Comparison of ENCODE assay signal across 9 cellular contexts in the genomic region with DNA sequence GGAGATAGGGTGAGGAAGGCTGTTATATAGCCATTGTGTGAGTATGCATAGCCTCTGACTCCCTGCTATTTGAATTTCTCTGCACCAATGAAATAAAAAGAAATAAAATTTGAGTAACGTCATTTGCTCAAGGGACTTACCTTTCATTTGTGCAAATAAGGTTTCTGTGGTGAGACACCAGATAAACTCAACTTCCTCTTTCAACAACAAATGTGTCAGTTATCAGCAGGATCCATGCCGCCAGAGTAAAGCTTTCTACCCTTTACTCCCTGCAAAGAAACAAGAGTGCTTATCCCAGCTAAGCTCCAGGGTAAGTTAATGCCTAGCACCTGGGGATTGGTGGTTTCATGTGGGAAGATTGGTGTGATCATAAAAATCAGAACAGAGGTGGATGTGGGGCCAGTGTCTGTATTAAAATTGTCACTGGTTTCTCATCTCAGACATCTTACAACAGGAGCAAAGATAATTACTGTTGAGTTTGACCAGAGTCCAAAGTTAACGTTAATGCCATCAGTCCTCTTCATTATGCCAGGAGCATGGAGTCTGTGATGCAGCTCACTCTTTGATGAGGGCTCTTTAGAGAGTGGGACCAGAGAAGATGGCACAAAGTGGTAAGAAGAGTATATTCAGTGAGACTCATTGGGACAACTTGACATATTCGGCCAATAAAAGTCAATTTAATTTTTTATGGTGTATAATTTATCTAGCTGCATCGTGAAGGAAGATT. TPM values are rescaled to one million over a fixed set of nuclear protein-coding genes. Genes with fewer than 3 reads are reported as not detected.
DNase-seq lines count a peak whose midpoint lies in the region; ATAC-seq, FAIRE-seq and TF ChIP-seq lines count a peak whose summit lies in the region.
"Had no signal": no experiment of that assay in that cellular context is flagged by ENCODE, and none has a peak within 500 bp of the region (broad histone marks: within the 10 kb centered on the region; RNA-seq: fewer than 3 reads in every experiment).

A gene with protein sequence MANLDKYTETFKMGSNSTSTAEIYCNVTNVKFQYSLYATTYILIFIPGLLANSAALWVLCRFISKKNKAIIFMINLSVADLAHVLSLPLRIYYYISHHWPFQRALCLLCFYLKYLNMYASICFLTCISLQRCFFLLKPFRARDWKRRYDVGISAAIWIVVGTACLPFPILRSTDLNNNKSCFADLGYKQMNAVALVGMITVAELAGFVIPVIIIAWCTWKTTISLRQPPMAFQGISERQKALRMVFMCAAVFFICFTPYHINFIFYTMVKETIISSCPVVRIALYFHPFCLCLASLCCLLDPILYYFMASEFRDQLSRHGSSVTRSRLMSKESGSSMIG (plus strand): TSS at position 206 of the 727 bp plus-strand sequence. CDS start 15,130 bp downstream, outside the sequence.

- FAIRE-seq in HepG2 (lab: Jason Lieb, UNC): no peak

- TF ChIP-seq EP300 in HepG2 (IDR thresholded peaks at IDR 0.05; ENCODE audit: low read depth in 2 of 2, low read length in 2 of 2) (no peak), HepG2 (CRISPR knock-in tag; IDR thresholded peaks at IDR 0.05; ENCODE audit: borderline replicate concordance) (no peak), tibial nerve (IDR thresholded peaks at IDR 0.05) (no peak)

- H3K27ac ChIP-seq in Peyer's patch (peak within 1 kb of the TSS; percentile 45 to 75 (median 62)), HepG2 (ENCODE audit: extremely low read length, insufficient read depth, low read length) (no peak within 1 kb of the TSS), tibial nerve (peak within 1 kb of the TSS in 1 of 4 donors; percentile 50)

- CTCF ChIA-PET in HepG2 (lab: Yijun Ruan, JAX; ENCODE audit: low intra/inter-chr PET ratio, low total read pairs): no interaction called here

- no peaks in the 10 kb centered on the region for H4K20me1 ChIP-seq in HepG2 (ENCODE audit: insufficient read depth, low read length)

- H3K27me3 ChIP-seq in Peyer's patch (no peaks in the 10 kb centered on the region), mononuclear cell (ENCODE audit: insufficient read depth, low read length) (no peaks in the 10 kb centered on the region), HepG2 (ENCODE audit: control insufficient read depth in 1 of 2, insufficient read depth in 2 of 2, low read length in 2 of 2) (no peaks in the 10 kb centered on the region), tibial nerve (no peaks in the 10 kb centered on the region)

- POLR2A ChIA-PET in HepG2 (lab: Yijun Ruan, JAX): no interaction called here

- intact Hi-C loops in HepG2 (cut with micrococcal nuclease; ENCODE audit: unreplicated experiment): no loop called here

- TF ChIP-seq RAD21 in HepG2 (CRISPR knock-in tag; IDR thresholded peaks at IDR 0.05): no peak

- in situ Hi-C loops in GM18951 (cut with MboI; ENCODE audit: low sequenced_read_pairs, unreplicated experiment): loop anchor here (25.0 kb wide), 1 partner anchor 317 kb away; no protein-coding TSS in a partner anchor
- in situ Hi-C loops in HepG2 (cut with HindIII; ENCODE audit: extremely low pct_ligation_motif_present, low pct_unique_long_range_greater_than_20kb): no loop called here

- H3K4me1 ChIP-seq in Peyer's patch (no peaks in the 10 kb centered on the region), mononuclear cell (ENCODE audit: insufficient read depth, low read length) (peaks cover 5% of the 10 kb centered on the region), HepG2 (ENCODE audit: insufficient read depth, low read length) (no peaks in the 10 kb centered on the region), tibial nerve (no peaks in the 10 kb centered on the region)

- no TSS peak for BruUV-seq in HepG2 (replicated peaks; lab: Mats Ljungman, UMichigan)

- H3K79me2 ChIP-seq in HepG2 (ENCODE audit: insufficient read depth, low read length): no peaks in the 10 kb centered on the region

- no peak within 1 kb of the TSS for H2AFZ ChIP-seq in HepG2 (ENCODE audit: low read length)

- H3K4me2 ChIP-seq in HepG2 (ENCODE audit: low read depth, low read length): no peak within 1 kb of the TSS

- peak in 2 of 3 donors; percentile 69 to 78 for DNase-seq in Peyer's patch
- no peak for DNase-seq in HepG2 (ENCODE audit: low spot score)
- DNase-seq in cerebellar nuclear complex (lab: John Stamatoyannopoulos, UW): no peak
- DNase-seq in tibial nerve (ENCODE audit: low spot score in 2 of 2): no peak
- no peak for DNase-seq in left lobe of liver (ENCODE audit: low spot score)

- no peak within 1 kb of the TSS for H3K9ac ChIP-seq in HepG2 (ENCODE audit: insufficient read depth, low read depth, low read length)

- ATAC-seq in HG02852 (IDR thresholded peaks at IDR 0.05; ENCODE audit: unreplicated experiment) (peak; percentile 72), HepG2 (no peak), left lobe of liver (no peak)

- H3K4me3 ChIP-seq in Peyer's patch: peak within 1 kb of the TSS; percentile 15 to 40 (median 33)
- H3K4me3 ChIP-seq in mononuclear cell (ENCODE audit: low read length): peak within 1 kb of the TSS; percentile 50
- H3K4me3 ChIP-seq in HepG2 (replicated peaks in 1 of 3; ENCODE audit: insufficient read depth in 1 of 3, low read depth in 2 of 3, low read length in 3 of 3): no peak within 1 kb of the TSS
- peak within 1 kb of the TSS in 1 of 4 donors; percentile 21 for H3K4me3 ChIP-seq in tibial nerve

- TF ChIP-seq POLR2A in GM18951 (IDR thresholded peaks at IDR 0.05; ENCODE audit: extremely low read depth, insufficient read depth, insufficient read length) (peak; percentile 48), Peyer's patch (IDR thresholded peaks at IDR 0.05) (peak; percentile 13 to 32), HepG2 (IDR thresholded peaks at IDR 0.05; ENCODE audit: insufficient read depth in 1 of 2, low read depth in 2 of 2, low read length in 2 of 2) (no peak), tibial nerve (IDR thresholded peaks at IDR 0.05) (no peak)

- H3K36me3 ChIP-seq in Peyer's patch (no peaks in the 10 kb centered on the region), HepG2 (replicated peaks in 1 of 2; ENCODE audit: control insufficient read depth in 1 of 2, insufficient read depth in 2 of 2, low read length in 2 of 2) (no peaks in the 10 kb centered on the region), tibial nerve (no peaks in the 10 kb centered on the region)

- no peaks in the 10 kb centered on the region for H3K9me3 ChIP-seq in Peyer's patch
- no peaks in the 10 kb centered on the region for H3K9me3 ChIP-seq in mononuclear cell (ENCODE audit: low read depth, low read length)
- no peaks in the 10 kb centered on the region; the same call in 1 of the 2 replicates for H3K9me3 ChIP-seq in HepG2 (ENCODE audit: low read length)
- no peaks in the 10 kb centered on the region for H3K9me3 ChIP-seq in tibial nerve

- TF ChIP-seq CTCF in Peyer's patch (IDR thresholded peaks at IDR 0.05) (no peak), HepG2 (CRISPR knock-in tag; IDR thresholded peaks at IDR 0.05) (no peak), tibial nerve (IDR thresholded peaks at IDR 0.05) (no peak)

- WGBS in HepG2 (ENCODE audit: low lambda C conversion rate): 4% methylated on average over 4 of the region's 5 CpGs
- WGBS in tibial nerve, 2 donors: 45 to 84% methylated on average over 5 of the region's 5 CpGs

TF ChIP-seq in HepG2, 621 proteins besides CTCF, POLR2A, EP300 and RAD21:
- TF ChIP-seq JUN (CRISPR knock-in tag; IDR thresholded peaks at IDR 0.05) (no peak), ZNF225 (CRISPR knock-in tag; IDR thresholded peaks at IDR 0.05) (no peak), ZNF724P (CRISPR knock-in tag; IDR thresholded peaks at IDR 0.05; ENCODE audit: borderline replicate concordance) (no peak), SP140L (CRISPR knock-in tag; IDR thresholded peaks at IDR 0.05; ENCODE audit: borderline replicate concordance) (no peak), ZNF788 (CRISPR knock-in tag; IDR thresholded peaks at IDR 0.05; ENCODE audit: borderline replicate concordance) (no peak), NFKBIZ (CRISPR knock-in tag; IDR thresholded peaks at IDR 0.05) (no peak), TP53 (CRISPR knock-in tag; conservative IDR thresholded peaks at IDR 0.05) (no peak), ZSCAN30 (CRISPR knock-in tag; IDR thresholded peaks at IDR 0.05) (no peak), LCORL (IDR thresholded peaks at IDR 0.05) (no peak), LCORL (CRISPR knock-in tag; IDR thresholded peaks at IDR 0.05) (no peak), RORA (CRISPR knock-in tag; IDR thresholded peaks at IDR 0.05) (no peak), KLF16 (CRISPR knock-in tag; IDR thresholded peaks at IDR 0.05) (no peak)
TF ChIP-seq in HepG2: peak in this region for 0.

RNA-seq across cellular contexts. Expression of the gene that starts here (rescaled TPM):
- total RNA-seq in Peyer's patch: 10 to 100 TPM in 1 of 4 donors, 1 to 10 TPM in 1, under 1 TPM in 1, not detected in 1; 0.80 to 10.7 (median 1.2) TPM
- total RNA-seq in mononuclear cell: 140 TPM
- not detected in 2 replicates for total RNA-seq in HepG2 (2016; rRNA removed; fragmentation: Illumina TruSeq; extraction: Trizol)
- total RNA-seq in HepG2 (2016; cell fraction: cytosol; rRNA removed; fragmentation: Illumina TruSeq; extraction: Trizol; ENCODE audit: low read depth): not detected in 2 replicates
- total RNA-seq in HepG2 (2016; cell fraction: insoluble cytoplasmic fraction; rRNA removed; fragmentation: Illumina TruSeq; extraction: Trizol): not detected in 2 replicates
- not detected in 2 replicates for total RNA-seq in HepG2 (2016; cell fraction: membrane; rRNA removed; fragmentation: Illumina TruSeq; extraction: Trizol)
- not detected in 2 replicates for total RNA-seq in HepG2 (2016; cell fraction: nucleus; rRNA removed; fragmentation: Illumina TruSeq; extraction: Trizol)
- polyA plus RNA-seq in HepG2 (2011; rRNA removed): not detected in 2 replicates
- polyA plus RNA-seq in HepG2 (2011; cell fraction: cytosol; rRNA removed): not detected in 2 replicates
- polyA plus RNA-seq in HepG2 (2011; cell fraction: nucleus; rRNA removed): not detected in 2 replicates
- polyA plus RNA-seq in HepG2 (2012): not detected in 2 replicates
- polyA plus RNA-seq in HepG2 (2016; cell fraction: cytosol; fragmentation: Illumina TruSeq; extraction: Trizol; ENCODE audit: low read depth): not detected in 2 replicates
- not detected in 2 replicates for polyA plus RNA-seq in HepG2 (2016; cell fraction: insoluble cytoplasmic fraction; fragmentation: Illumina TruSeq; extraction: Trizol; ENCODE audit: low read depth)
- not detected in 2 replicates for polyA plus RNA-seq in HepG2 (2016; cell fraction: membrane; fragmentation: Illumina TruSeq; extraction: Trizol; ENCODE audit: low read depth)
- polyA plus RNA-seq in HepG2 (2016; cell fraction: nucleus; fragmentation: Illumina TruSeq; extraction: Trizol; ENCODE audit: insufficient read depth, low read depth): not detected in 2 replicates
- polyA minus RNA-seq in HepG2 (2011; rRNA and poly(A)+ RNA removed; ENCODE audit: low replicate concordance): 0.49 TPM in 1 of 2 replicates, not detected in the other
- polyA minus RNA-seq in HepG2 (2011; cell fraction: cytosol; rRNA and poly(A)+ RNA removed): not detected in 2 replicates
- polyA minus RNA-seq in HepG2 (2011; cell fraction: nucleus; rRNA and poly(A)+ RNA removed): not detected in 2 replicates
- under 1 TPM in 2 of 4 donors, not detected in 2; 0.22 to 0.42 TPM for total RNA-seq in tibial nerve
- total RNA-seq in left lobe of liver: not detected
- total RNA-seq: RPMI7951 had no signal

Comparison
In these comparisons a context has a peak if more than half of its experiments do, and no peak if none do; other contexts are left out.
1. RNA of the gene that starts here (total RNA-seq): 140 TPM in mononuclear cell (single experiment); 0.80 to 10.7 TPM in Peyer's patch, 0.22 to 0.42 TPM in tibial nerve, not detected in left lobe of liver (single experiment) and not detected in HepG2; every median in the first group is over 10 times any median in the second.
2. POLR2A ChIP-seq: peak in GM18951 (single experiment) and Peyer's patch (2 of 2); none in HepG2 (0 of 2) and tibial nerve (0 of 2).
3. DNase-seq: peak in Peyer's patch (2 of 3); none in HepG2 (single experiment), cerebellar nuclear complex (0 of 2), tibial nerve (0 of 2) and left lobe of liver (single experiment).
4. H3K4me3 ChIP-seq: peak in Peyer's patch (4 of 4) and mononuclear cell (single experiment); none in HepG2 (0 of 3).